In genomic region chr17:80923211-80924110, GRCh38 we compare ENCODE assay signal across 23 cellular contexts.
"Had no signal": no experiment of that assay in that cellular context is flagged by ENCODE, and none has a peak within 500 bp of the region (broad histone marks: within the 10 kb centered on the region; RNA-seq: fewer than 3 reads in every experiment).

No MANE protein-coding gene starts in this region.

- H3K27me3 ChIP-seq: breast epithelium, heart right ventricle, stomach, transverse colon had no signal

- H3K4me1 ChIP-seq: breast epithelium, prostate gland, transverse colon had no signal

- DNase-seq: activated CD4-positive, alpha-beta T cell treated with anti-CD3 and anti-CD28 coated beads for 1 hour; activated CD4-positive, alpha-beta T cell treated with anti-CD3 and anti-CD28 coated beads, Interleukin-2, amount 50 U/mL, for 4 hours; activated CD8-positive, alpha-beta memory T cell treated with anti-CD3 and anti-CD28 coated beads for 24 hours; activated CD8-positive, alpha-beta memory T cell treated with anti-CD3 and anti-CD28 coated beads, Interleukin-2, amount 50 U/mL, for 4 hours; activated naive CD4-positive, alpha-beta T cell; activated naive CD8-positive, alpha-beta T cell treated with anti-CD3 and anti-CD28 coated beads for 36 hours; activated T-cell treated with anti-CD3 and anti-CD28 coated beads, Interleukin-2, amount 50 U/mL, for 24 hours; endodermal cell; heart right ventricle; islet precursor cell; lower lobe of right lung; mesendoderm; naive B cell; stimulated activated CD4-positive, alpha-beta T cell treated with anti-CD3 and anti-CD28 coated beads, Interleukin-12 subunit alpha, Interleukin-12 subunit beta, amount 100 ng/mL, for 4 hours; stimulated activated CD4-positive, alpha-beta T cell treated with anti-CD3 and anti-CD28 coated beads, Interleukin-4, amount 100 ng/mL, for 4 hours; stomach; T-helper 9 cell; transverse colon had no signal

- ATAC-seq: heart right ventricle, left colon, lower lobe of right lung had no signal

- H3K27ac ChIP-seq: breast epithelium, coronary artery, heart right ventricle, lower lobe of right lung, neural progenitor cell, prostate gland, stomach, transverse colon had no signal
